ENCODE assay signal across 8 cellular contexts in the genomic region with DNA sequence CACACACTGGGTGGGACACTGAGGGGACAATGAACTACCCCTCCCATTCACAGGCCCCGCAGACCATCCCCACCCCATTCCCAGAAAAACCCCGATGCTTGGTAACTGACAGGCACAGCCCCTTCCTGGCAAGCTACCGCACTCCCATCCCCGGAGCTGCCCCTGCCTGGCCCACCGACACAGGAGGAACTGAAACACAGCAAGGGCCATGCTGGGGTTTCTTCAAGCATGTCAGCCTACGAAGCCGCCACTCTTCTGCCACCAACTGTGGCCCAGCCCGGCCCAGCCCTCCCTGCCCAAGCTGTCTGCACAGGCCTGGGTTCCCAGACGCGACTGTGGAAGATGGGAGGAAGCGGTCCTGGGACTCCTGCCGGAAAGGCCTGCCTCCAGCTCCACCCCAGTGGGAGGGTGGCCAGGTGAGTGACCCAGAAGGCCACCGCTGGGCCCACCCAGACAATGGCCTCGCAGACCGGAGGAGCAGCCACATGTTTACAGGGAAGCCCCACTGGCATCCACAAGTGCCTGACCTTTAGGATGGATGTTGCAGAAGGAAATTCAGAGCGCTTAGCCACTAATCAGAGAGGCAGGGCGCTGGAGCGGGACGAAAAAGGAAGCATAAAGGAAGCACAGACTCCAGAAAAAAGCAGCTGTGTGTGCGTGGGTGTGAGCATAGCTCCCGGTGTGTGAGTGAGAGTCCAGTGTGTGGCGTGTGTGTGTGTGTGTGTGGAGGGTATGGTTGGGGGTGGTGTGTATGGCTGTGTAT. TPM values are rescaled to one million over a fixed set of nuclear protein-coding genes. Genes with fewer than 3 reads are reported as not detected.
A peak's percentile ranks its signal among the peaks of the same experiment; 100 is the strongest.
DNase-seq lines count a peak whose midpoint lies in the region; ATAC-seq and TF ChIP-seq lines count a peak whose summit lies in the region.

No MANE protein-coding gene starts in this region.

- peak overlapping the region; percentile 100 for H3K27ac Mint-ChIP-seq in CD8-positive, alpha-beta T cell
- H3K27ac Mint-ChIP-seq in T-helper 2 cell treated with Interferon-gamma antibody and Interleukin-4, amounts not matched to agents 5 μg/mL and 100 μg/mL, for 36 hours: peak overlapping the region; percentile 99

- no peak overlapping the region for H2AFZ ChIP-seq in fibroblast of lung (ENCODE audit: low read length)

- H3K9me3 ChIP-seq in CD8-positive, alpha-beta T cell (ENCODE audit: low read length): no peaks in the 10 kb centered on the region
- no peaks in the 10 kb centered on the region for H3K9me3 ChIP-seq in fibroblast of lung (ENCODE audit: control insufficient read depth, insufficient read depth, low read depth, low read length)

- peaks cover 71% of the 10 kb centered on the region for H3K4me1 ChIP-seq in CD8-positive, alpha-beta T cell (ENCODE audit: insufficient read depth, low read length)
- H3K4me1 ChIP-seq in fibroblast of lung (ENCODE audit: control insufficient read depth, extremely low read depth, insufficient read depth, low read length): no peaks in the 10 kb centered on the region

- H3K9me3 Mint-ChIP-seq in CD8-positive, alpha-beta T cell: no peaks in the 10 kb centered on the region
- no peaks in the 10 kb centered on the region for H3K9me3 Mint-ChIP-seq in T-helper 2 cell treated with Interferon-gamma antibody and Interleukin-4, amounts not matched to agents 5 μg/mL and 100 μg/mL, for 36 hours

- H3K36me3 Mint-ChIP-seq in CD8-positive, alpha-beta T cell: peaks cover 18% of the 10 kb centered on the region
- H3K36me3 Mint-ChIP-seq in T-helper 2 cell treated with Interferon-gamma antibody and Interleukin-4, amounts not matched to agents 5 μg/mL and 100 μg/mL, for 36 hours (ENCODE audit: low read depth): peaks cover 39% of the 10 kb centered on the region

- no peak overlapping the region for H3K9ac ChIP-seq in fibroblast of lung (ENCODE audit: insufficient read depth, low read length)

- CTCF ChIA-PET in CD8-positive, alpha-beta T cell (lab: Charles Lee): interaction anchor here (1.0 to 1.9 kb wide), 3 partner anchors 27 to 244 kb away, joined by 3 to 6 read pairs (median 3); no protein-coding TSS in a partner anchor

- TF ChIP-seq CTCF in CD8-positive, alpha-beta T cell (IDR thresholded peaks at IDR 0.05): no peak
- TF ChIP-seq CTCF in fibroblast of lung (conservative IDR thresholded peaks at IDR 0.05 in 1 of 2, IDR thresholded peaks at IDR 0.05 in 1 of 2; ENCODE audit: low read depth in 1 of 2, low read length in 2 of 2): no peak

- no peak for ATAC-seq in CD8-positive, alpha-beta T cell
- ATAC-seq in GM21619 (IDR thresholded peaks at IDR 0.05; ENCODE audit: unreplicated experiment) (peak; percentile 25), HG02981 (IDR thresholded peaks at IDR 0.05; ENCODE audit: unreplicated experiment) (no peak)

- no peaks in the 10 kb centered on the region for H3K27me3 ChIP-seq in CD8-positive, alpha-beta T cell (ENCODE audit: insufficient read depth, low read length)
- no peaks in the 10 kb centered on the region for H3K27me3 ChIP-seq in fibroblast of lung (ENCODE audit: control insufficient read depth, insufficient read depth, low read length)

- no peaks in the 10 kb centered on the region for H3K27me3 Mint-ChIP-seq in CD8-positive, alpha-beta T cell (ENCODE audit: low read depth)
- no peaks in the 10 kb centered on the region for H3K27me3 Mint-ChIP-seq in T-helper 2 cell treated with Interferon-gamma antibody and Interleukin-4, amounts not matched to agents 5 μg/mL and 100 μg/mL, for 36 hours (ENCODE audit: low read depth)

- POLR2A ChIA-PET in CD8-positive, alpha-beta T cell (lab: Charles Lee): interaction anchor here (0.9 to 1.7 kb wide), 4 partner anchors 9 to 1046 kb away, joined by 4 to 6 read pairs (median 4); partner anchors contain the start of gene ADISSP

- peak in 3 of 7 experiments; percentile 22 to 54 (median 22) for DNase-seq in CD8-positive, alpha-beta T cell
- no peak for DNase-seq in T-helper 2 cell treated with Interferon-gamma antibody and Interleukin-4, amounts not matched to agents 5 μg/mL and 100 μg/mL, for 36 hours (ENCODE audit: low spot score)
- no peak for DNase-seq in fibroblast of lung (ENCODE audit: low read depth in 2 of 2)
- DNase-seq in stimulated activated CD4-positive, alpha-beta T cell treated with anti-CD3 and anti-CD28 coated beads, Interleukin-2, amount 100 ng/mL, for 24 hours: peak; percentile 40 to 45
- no peak for DNase-seq in pons (ENCODE audit: low spot score)
- DNase-seq in GM19238 (ENCODE audit: insufficient read length, low spot score): no peak

- peak overlapping the region; percentile 58 for H3K4me3 ChIP-seq in CD8-positive, alpha-beta T cell (ENCODE audit: low read depth, low read length)
- no peak overlapping the region for H3K4me3 ChIP-seq in fibroblast of lung (replicated peaks in 1 of 4; ENCODE audit: control extremely low read depth in 1 of 4, insufficient read depth in 1 of 4, low read depth in 3 of 4, low read length in 4 of 4)

- peak overlapping the region; percentile 92 for H3K27ac ChIP-seq in CD8-positive, alpha-beta T cell (ENCODE audit: low read depth, low read length)
- H3K27ac ChIP-seq in fibroblast of lung (ENCODE audit: insufficient read depth, low read length): no peak overlapping the region

- H3K79me2 ChIP-seq in fibroblast of lung (ENCODE audit: control insufficient read depth, insufficient read depth, low read length): no peaks in the 10 kb centered on the region

- no peaks in the 10 kb centered on the region for H3K36me3 ChIP-seq in CD8-positive, alpha-beta T cell (ENCODE audit: insufficient read depth, low read length)
- H3K36me3 ChIP-seq in fibroblast of lung (ENCODE audit: control insufficient read depth, insufficient read depth, low read length): no peaks in the 10 kb centered on the region

- H3K4me3 Mint-ChIP-seq in CD8-positive, alpha-beta T cell: peak overlapping the region; percentile 86
- peak overlapping the region; percentile 93 for H3K4me3 Mint-ChIP-seq in T-helper 2 cell treated with Interferon-gamma antibody and Interleukin-4, amounts not matched to agents 5 μg/mL and 100 μg/mL, for 36 hours

- intact Hi-C loops in CD8-positive, alpha-beta T cell (cut with DNase I, micrococcal nuclease): loop anchor here (5.0 kb wide), 2 partner anchors 314 to 1016 kb away; partner anchors contain the start of genes CDS2 (in 2 of the 2) and CDC25B (in 1 of the 2)

- peaks cover 87% of the 10 kb centered on the region for H3K4me1 Mint-ChIP-seq in CD8-positive, alpha-beta T cell (ENCODE audit: low read depth)
- peaks cover 67% of the 10 kb centered on the region for H3K4me1 Mint-ChIP-seq in T-helper 2 cell treated with Interferon-gamma antibody and Interleukin-4, amounts not matched to agents 5 μg/mL and 100 μg/mL, for 36 hours (ENCODE audit: low read depth)

- peak overlapping the region; percentile 25 for H3K4me2 ChIP-seq in fibroblast of lung (ENCODE audit: extremely low read depth, insufficient read depth, low read length)

- H4K20me1 ChIP-seq in fibroblast of lung (ENCODE audit: control insufficient read depth, extremely low read depth, insufficient read depth, low read length): no peaks in the 10 kb centered on the region

RNA-seq across cellular contexts. Expression of gene RASSF2, which starts 10.2 kb away (rescaled TPM):
- 10 to 100 TPM; 21.0 to 21.5 TPM for total RNA-seq in CD8-positive, alpha-beta T cell
- total RNA-seq in fibroblast of lung: 3.6 and 8.6 TPM in 2 replicates
- polyA plus RNA-seq in fibroblast of lung: 3.6 and 19.2 TPM in 2 replicates
- polyA plus RNA-seq in fibroblast of lung (2012): 2.2 and 12.7 TPM in 2 replicates
- 2.7 and 16.5 TPM in 2 replicates for polyA minus RNA-seq in fibroblast of lung (ENCODE audit: low replicate concordance)

Comparison
In these comparisons a context has a peak if more than half of its experiments do, and no peak if none do; other contexts are left out.
1. DNase-seq: peak in stimulated activated CD4-positive, alpha-beta T cell treated with anti-CD3 and anti-CD28 coated beads, Interleukin-2, amount 100 ng/mL, for 24 hours (2 of 2); none in T-helper 2 cell treated with Interferon-gamma antibody and Interleukin-4, amounts not matched to agents 5 μg/mL and 100 μg/mL, for 36 hours (single experiment), fibroblast of lung (0 of 2), pons (single experiment) and GM19238 (single experiment).